Comparison of ENCODE assay signal across 1 cellular context in the genomic region with DNA sequence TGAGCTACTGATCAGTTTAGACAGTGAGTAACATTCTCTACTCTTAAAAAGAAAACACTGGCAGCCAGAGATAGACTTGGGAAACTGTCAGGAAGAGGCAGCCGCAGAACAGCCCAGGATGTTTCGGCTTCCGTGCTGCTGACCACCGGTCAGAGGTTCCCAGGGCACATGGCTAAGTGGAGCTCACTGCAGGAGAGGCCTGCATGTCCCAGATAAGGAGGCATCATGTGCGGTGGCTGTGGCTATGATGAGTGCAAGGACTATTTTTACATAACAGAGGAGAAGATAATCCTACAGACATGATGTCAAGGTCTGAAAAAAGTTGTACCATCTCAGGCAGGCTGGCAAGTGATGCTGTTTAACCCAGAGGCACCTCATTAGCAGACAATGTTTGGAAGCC.
TF ChIP-seq lines count a peak whose summit lies in the region.

No MANE protein-coding gene starts in this region.

TF ChIP-seq in K562, 482 proteins besides CTCF, POLR2A, EP300 and RAD21 (continued from another document):
- TF ChIP-seq, protein P1, sequence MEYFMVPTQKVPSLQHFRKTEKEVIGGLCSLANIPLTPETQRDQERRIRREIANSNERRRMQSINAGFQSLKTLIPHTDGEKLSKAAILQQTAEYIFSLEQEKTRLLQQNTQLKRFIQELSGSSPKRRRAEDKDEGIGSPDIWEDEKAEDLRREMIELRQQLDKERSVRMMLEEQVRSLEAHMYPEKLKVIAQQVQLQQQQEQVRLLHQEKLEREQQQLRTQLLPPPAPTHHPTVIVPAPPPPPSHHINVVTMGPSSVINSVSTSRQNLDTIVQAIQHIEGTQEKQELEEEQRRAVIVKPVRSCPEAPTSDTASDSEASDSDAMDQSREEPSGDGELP (CRISPR knock-in tag; IDR thresholded peaks at IDR 0.05; ENCODE audit: borderline replicate concordance): peak; percentile 78; the same call in 1 of the 2 replicates
- TF ChIP-seq CBX3 (IDR thresholded peaks at IDR 0.05; ENCODE audit: borderline replicate concordance in 1 of 2, low read length in 2 of 2): peak in 1 of 2 experiments; percentile 74; a peak in 1 of 3 replicates
- TF ChIP-seq ZNF511 (CRISPR knock-in tag; IDR thresholded peaks at IDR 0.05): 0 out of 2 replicates have a peak, but pooled peaks have one; percentile 52
- no peak for TF ChIP-seq PTTG1 (tag; IDR thresholded peaks at IDR 0.05; ENCODE audit: low read depth)
- TF ChIP-seq TCF7 (IDR thresholded peaks at IDR 0.05; ENCODE audit: borderline replicate concordance): no peak
- TF ChIP-seq ZNF124 (CRISPR knock-in tag; IDR thresholded peaks at IDR 0.05): no peak
- no peak for TF ChIP-seq HSF4 (CRISPR knock-in tag; IDR thresholded peaks at IDR 0.05; ENCODE audit: borderline replicate concordance)
- TF ChIP-seq, protein P2, sequence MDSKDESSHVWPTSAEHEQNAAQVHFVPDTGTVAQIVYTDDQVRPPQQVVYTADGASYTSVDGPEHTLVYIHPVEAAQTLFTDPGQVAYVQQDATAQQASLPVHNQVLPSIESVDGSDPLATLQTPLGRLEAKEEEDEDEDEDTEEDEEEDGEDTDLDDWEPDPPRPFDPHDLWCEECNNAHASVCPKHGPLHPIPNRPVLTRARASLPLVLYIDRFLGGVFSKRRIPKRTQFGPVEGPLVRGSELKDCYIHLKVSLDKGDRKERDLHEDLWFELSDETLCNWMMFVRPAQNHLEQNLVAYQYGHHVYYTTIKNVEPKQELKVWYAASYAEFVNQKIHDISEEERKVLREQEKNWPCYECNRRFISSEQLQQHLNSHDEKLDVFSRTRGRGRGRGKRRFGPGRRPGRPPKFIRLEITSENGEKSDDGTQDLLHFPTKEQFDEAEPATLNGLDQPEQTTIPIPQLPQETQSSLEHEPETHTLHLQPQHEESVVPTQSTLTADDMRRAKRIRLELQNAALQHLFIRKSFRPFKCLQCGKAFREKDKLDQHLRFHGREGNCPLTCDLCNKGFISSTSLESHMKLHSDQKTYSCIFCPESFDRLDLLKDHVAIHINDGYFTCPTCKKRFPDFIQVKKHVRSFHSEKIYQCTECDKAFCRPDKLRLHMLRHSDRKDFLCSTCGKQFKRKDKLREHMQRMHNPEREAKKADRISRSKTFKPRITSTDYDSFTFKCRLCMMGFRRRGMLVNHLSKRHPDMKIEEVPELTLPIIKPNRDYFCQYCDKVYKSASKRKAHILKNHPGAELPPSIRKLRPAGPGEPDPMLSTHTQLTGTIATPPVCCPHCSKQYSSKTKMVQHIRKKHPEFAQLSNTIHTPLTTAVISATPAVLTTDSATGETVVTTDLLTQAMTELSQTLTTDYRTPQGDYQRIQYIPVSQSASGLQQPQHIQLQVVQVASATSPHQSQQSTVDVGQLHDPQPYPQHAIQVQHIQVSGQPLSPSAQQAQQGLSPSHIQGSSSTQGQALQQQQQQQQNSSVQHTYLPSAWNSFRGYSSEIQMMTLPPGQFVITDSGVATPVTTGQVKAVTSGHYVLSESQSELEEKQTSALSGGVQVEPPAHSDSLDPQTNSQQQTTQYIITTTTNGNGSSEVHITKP (IDR thresholded peaks at IDR 0.05; ENCODE audit: partially characterized antibody): no peak
- TF ChIP-seq U2AF1 (optimal IDR thresholded peaks at IDR 0.05; ENCODE audit: low read depth, low read length): no peak
- TF ChIP-seq RNF2 (IDR thresholded peaks at IDR 0.05): peak; percentile 81
- no peak for TF ChIP-seq ZNF764 (CRISPR knock-in tag; IDR thresholded peaks at IDR 0.05; ENCODE audit: low read depth)
- TF ChIP-seq CXXC5 (CRISPR knock-in tag; IDR thresholded peaks at IDR 0.05): peak; percentile 42; the same call in 1 of the 2 replicates
- TF ChIP-seq TCF7L2 (IDR thresholded peaks at IDR 0.05; ENCODE audit: low read depth, low read length): no peak
- no peak for TF ChIP-seq GTF2F1 (IDR thresholded peaks at IDR 0.05; ENCODE audit: low read depth, low read length)
- no peak for TF ChIP-seq NR2C2 (CRISPR knock-in tag; IDR thresholded peaks at IDR 0.05)
- TF ChIP-seq NR2C2 (tag; IDR thresholded peaks at IDR 0.05): peak; percentile 65; the same call in 1 of the 2 replicates
- TF ChIP-seq, protein P3, sequence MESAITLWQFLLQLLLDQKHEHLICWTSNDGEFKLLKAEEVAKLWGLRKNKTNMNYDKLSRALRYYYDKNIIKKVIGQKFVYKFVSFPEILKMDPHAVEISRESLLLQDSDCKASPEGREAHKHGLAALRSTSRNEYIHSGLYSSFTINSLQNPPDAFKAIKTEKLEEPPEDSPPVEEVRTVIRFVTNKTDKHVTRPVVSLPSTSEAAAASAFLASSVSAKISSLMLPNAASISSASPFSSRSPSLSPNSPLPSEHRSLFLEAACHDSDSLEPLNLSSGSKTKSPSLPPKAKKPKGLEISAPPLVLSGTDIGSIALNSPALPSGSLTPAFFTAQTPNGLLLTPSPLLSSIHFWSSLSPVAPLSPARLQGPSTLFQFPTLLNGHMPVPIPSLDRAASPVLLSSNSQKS (CRISPR knock-in tag; IDR thresholded peaks at IDR 0.05): no peak
- no peak for TF ChIP-seq ZNF444 (CRISPR knock-in tag; IDR thresholded peaks at IDR 0.05)
- no peak for TF ChIP-seq XRCC4 (IDR thresholded peaks at IDR 0.05; ENCODE audit: extremely low read depth, insufficient read depth, insufficient read length)
- TF ChIP-seq, protein P4, sequence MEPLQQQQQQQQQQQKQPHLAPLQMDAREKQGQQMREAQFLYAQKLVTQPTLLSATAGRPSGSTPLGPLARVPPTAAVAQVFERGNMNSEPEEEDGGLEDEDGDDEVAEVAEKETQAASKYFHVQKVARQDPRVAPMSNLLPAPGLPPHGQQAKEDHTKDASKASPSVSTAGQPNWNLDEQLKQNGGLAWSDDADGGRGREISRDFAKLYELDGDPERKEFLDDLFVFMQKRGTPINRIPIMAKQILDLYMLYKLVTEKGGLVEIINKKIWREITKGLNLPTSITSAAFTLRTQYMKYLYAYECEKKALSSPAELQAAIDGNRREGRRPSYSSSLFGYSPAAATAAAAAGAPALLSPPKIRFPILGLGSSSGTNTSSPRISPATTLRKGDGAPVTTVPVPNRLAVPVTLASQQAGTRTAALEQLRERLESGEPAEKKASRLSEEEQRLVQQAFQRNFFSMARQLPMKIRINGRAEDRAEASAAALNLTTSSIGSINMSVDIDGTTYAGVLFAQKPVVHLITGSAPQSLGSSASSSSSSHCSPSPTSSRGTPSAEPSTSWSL (CRISPR knock-in tag; IDR thresholded peaks at IDR 0.05; ENCODE audit: borderline replicate concordance): no peak
- no peak for TF ChIP-seq BRF1 (IDR thresholded peaks at IDR 0.05; ENCODE audit: borderline replicate concordance, extremely low read depth, insufficient read length)
- no peak for TF ChIP-seq CCNT2 (IDR thresholded peaks at IDR 0.05; ENCODE audit: borderline replicate concordance, extremely low read depth, insufficient read length, low read depth, low read length)
- TF ChIP-seq BRD4 (IDR thresholded peaks at IDR 0.05): no peak
- TF ChIP-seq YBX1 (IDR thresholded peaks at IDR 0.05): no peak
- TF ChIP-seq EWSR1 (IDR thresholded peaks at IDR 0.05; ENCODE audit: borderline replicate concordance, low read depth, partially characterized antibody): no peak
- no peak for TF ChIP-seq ZNF57 (CRISPR knock-in tag; IDR thresholded peaks at IDR 0.05)
- TF ChIP-seq, protein P5, sequence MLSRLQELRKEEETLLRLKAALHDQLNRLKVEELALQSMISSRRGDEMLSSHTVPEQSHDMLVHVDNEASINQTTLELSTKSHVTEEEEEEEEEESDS (CRISPR knock-in tag; IDR thresholded peaks at IDR 0.05): no peak
- TF ChIP-seq, protein P6, sequence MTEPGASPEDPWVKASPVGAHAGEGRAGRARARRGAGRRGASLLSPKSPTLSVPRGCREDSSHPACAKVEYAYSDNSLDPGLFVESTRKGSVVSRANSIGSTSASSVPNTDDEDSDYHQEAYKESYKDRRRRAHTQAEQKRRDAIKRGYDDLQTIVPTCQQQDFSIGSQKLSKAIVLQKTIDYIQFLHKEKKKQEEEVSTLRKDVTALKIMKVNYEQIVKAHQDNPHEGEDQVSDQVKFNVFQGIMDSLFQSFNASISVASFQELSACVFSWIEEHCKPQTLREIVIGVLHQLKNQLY (CRISPR knock-in tag; conservative IDR thresholded peaks at IDR 0.05): no peak
TF ChIP-seq in K562: peak in this region for 91.
